Comparison of ENCODE assay signal across 8 cellular contexts in genomic region chr2:179049203-179049545, GRCh38. TPM values are rescaled to one million over a fixed set of nuclear protein-coding genes. Genes with fewer than 3 reads are reported as not detected.
DNase-seq lines count a peak whose midpoint lies in the region; ATAC-seq and TF ChIP-seq lines count a peak whose summit lies in the region.

No MANE protein-coding gene starts in this region.

- H3K4me2 ChIP-seq in GM23338 (peak overlapping the region; percentile 68), OCI-LY3 (ENCODE audit: low read length) (peak overlapping the region; percentile 95)

- 47 to 58% (median 51%) methylated on average over 4 of the region's 4 CpGs for WGBS in adrenal gland, 4 donors
- WGBS in sigmoid colon, 2 donors, result 36 to 57% methylated on average over 4 of the region's 4 CpGs

- H2AFZ ChIP-seq in GM23338 (no peak overlapping the region), OCI-LY3 (ENCODE audit: low read depth, low read length) (peak overlapping the region; percentile 92)

- H3K9me3 Mint-ChIP-seq in GM23338, result no peaks in the 10 kb centered on the region

- peak overlapping the region; percentile 10; the same call in 1 of the 2 replicates for H3K4me3 ChIP-seq in GM23338
- peak overlapping the region; percentile 78 for H3K4me3 ChIP-seq in OCI-LY3 (ENCODE audit: low read length)
- no peak overlapping the region for H3K4me3 ChIP-seq in mucosa of descending colon
- no peak overlapping the region for H3K4me3 ChIP-seq in adrenal gland
- H3K4me3 ChIP-seq in sigmoid colon, result no peak overlapping the region

- peaks cover 29% of the 10 kb centered on the region for H3K4me1 Mint-ChIP-seq in GM23338

- no peaks in the 10 kb centered on the region for H3K27me3 Mint-ChIP-seq in GM23338 (ENCODE audit: insufficient read depth, low read depth, poor library complexity)

- ATAC-seq in GM18511 (IDR thresholded peaks at IDR 0.05; ENCODE audit: unreplicated experiment) (peak; percentile 50), GM23338 (no peak), mucosa of descending colon (peak; percentile 29)

- H3K27ac ChIP-seq in GM23338 (ENCODE audit: low read depth), result no peak overlapping the region
- H3K27ac ChIP-seq in OCI-LY3 (ENCODE audit: low read length), result peak overlapping the region; percentile 91
- peak overlapping the region in 1 of 5 donors; percentile 52 for H3K27ac ChIP-seq in adrenal gland
- H3K27ac ChIP-seq in sigmoid colon, result peak overlapping the region in 1 of 4 donors; percentile 14

- TF ChIP-seq CTCF in GM23338 (conservative IDR thresholded peaks at IDR 0.05; ENCODE audit: low read depth in 2 of 2) (no peak), OCI-LY3 (IDR thresholded peaks at IDR 0.05; ENCODE audit: low read depth, low read length) (no peak), mucosa of descending colon (IDR thresholded peaks at IDR 0.05) (no peak), adrenal gland (IDR thresholded peaks at IDR 0.05) (no peak), sigmoid colon (IDR thresholded peaks at IDR 0.05) (no peak)

- peak overlapping the region; percentile 76 for H3K9ac ChIP-seq in OCI-LY3 (ENCODE audit: low read length)

- no peak for DNase-seq in GM23338 (ENCODE audit: low spot score)
- no peak for DNase-seq in mucosa of descending colon
- no peak for DNase-seq in SHP77 (lab: John Stamatoyannopoulos, UW)
- DNase-seq in adrenal gland, result no peak
- no peak for DNase-seq in effector CD4-positive, alpha-beta T cell
- no peak for DNase-seq in sigmoid colon

- 0 out of 2 replicates have a peak, but pooled peaks cover 9% of the 10 kb centered on the region for H3K36me3 ChIP-seq in GM23338 (ENCODE audit: insufficient read depth)
- peaks cover 12% of the 10 kb centered on the region for H3K36me3 ChIP-seq in OCI-LY3 (replicated peaks; ENCODE audit: low read depth, low read length)
- no peaks in the 10 kb centered on the region for H3K36me3 ChIP-seq in mucosa of descending colon (ENCODE audit: low read depth)
- no peaks in the 10 kb centered on the region for H3K36me3 ChIP-seq in adrenal gland (replicated peaks in 1 of 2)
- H3K36me3 ChIP-seq in sigmoid colon, result no peaks in the 10 kb centered on the region

- H3K79me2 ChIP-seq in GM23338 (replicated peaks; ENCODE audit: insufficient read depth) (peaks cover 3% of the 10 kb centered on the region; the same call in 1 of the 2 replicates), OCI-LY3 (ENCODE audit: low read length) (no peaks in the 10 kb centered on the region)

- peaks cover 50% of the 10 kb centered on the region for H3K4me1 ChIP-seq in GM23338 (ENCODE audit: insufficient read depth)
- peaks cover 63% of the 10 kb centered on the region for H3K4me1 ChIP-seq in OCI-LY3 (ENCODE audit: low read length)
- no peaks in the 10 kb centered on the region for H3K4me1 ChIP-seq in mucosa of descending colon (ENCODE audit: low read depth)
- H3K4me1 ChIP-seq in adrenal gland (replicated peaks in 1 of 2), result peaks cover 5 to 26% of the 10 kb centered on the region in 2 donors
- peaks cover 0 to 8% (median 2%) of the 10 kb centered on the region in 4 donors for H3K4me1 ChIP-seq in sigmoid colon

- H4K20me1 ChIP-seq in GM23338 (replicated peaks; ENCODE audit: insufficient read depth) (no peaks in the 10 kb centered on the region), OCI-LY3 (ENCODE audit: insufficient read depth, low read length) (no peaks in the 10 kb centered on the region)

- H3K9me2 ChIP-seq in GM23338 (ENCODE audit: insufficient read depth), result no peaks in the 10 kb centered on the region

- no peak overlapping the region for H3K27ac Mint-ChIP-seq in GM23338

- TF ChIP-seq POLR2A in adrenal gland (IDR thresholded peaks at IDR 0.05) (no peak), sigmoid colon (IDR thresholded peaks at IDR 0.05) (no peak)

- intact Hi-C loops in mucosa of descending colon (cut with DNase I, micrococcal nuclease) (no loop called here), adrenal gland (cut with DNase I) (no loop called here), sigmoid colon (cut with DNase I) (no loop called here)

- no peak overlapping the region for H3K4me3 Mint-ChIP-seq in GM23338

- H3K36me3 Mint-ChIP-seq in GM23338 (ENCODE audit: low read depth), result peaks cover 27% of the 10 kb centered on the region

- H3K9me3 ChIP-seq in OCI-LY3 (ENCODE audit: insufficient read depth, low read length), result no peaks in the 10 kb centered on the region
- no peaks in the 10 kb centered on the region for H3K9me3 ChIP-seq in mucosa of descending colon
- no peaks in the 10 kb centered on the region for H3K9me3 ChIP-seq in adrenal gland (replicated peaks in 1 of 3)
- H3K9me3 ChIP-seq in sigmoid colon, result no peaks in the 10 kb centered on the region

- no peak for TF ChIP-seq EP300 in sigmoid colon (IDR thresholded peaks at IDR 0.05)

- H3F3A ChIP-seq in GM23338 (replicated peaks; ENCODE audit: low read depth), result no peaks in the 10 kb centered on the region; the same call in 1 of the 2 replicates

- H3K27me3 ChIP-seq in GM23338 (ENCODE audit: insufficient read depth) (no peaks in the 10 kb centered on the region), OCI-LY3 (ENCODE audit: low read depth, low read length) (no peaks in the 10 kb centered on the region), adrenal gland (no peaks in the 10 kb centered on the region), sigmoid colon (no peaks in the 10 kb centered on the region)

TF ChIP-seq in GM23338, 12 proteins besides CTCF, POLR2A, EP300 and RAD21 (continues in another document):
- no peak for TF ChIP-seq ZNF114 (CRISPR knock-in tag; IDR thresholded peaks at IDR 0.05)
- no peak for TF ChIP-seq EZH2 (IDR thresholded peaks at IDR 0.05; ENCODE audit: low read depth, unreplicated experiment)
- no peak for TF ChIP-seq CREB1 (CRISPR knock-in tag; IDR thresholded peaks at IDR 0.05; ENCODE audit: low read depth)
- TF ChIP-seq ZNF331 (CRISPR knock-in tag; IDR thresholded peaks at IDR 0.05; ENCODE audit: low read depth), result no peak
- no peak for TF ChIP-seq POLR2AphosphoS5 (IDR thresholded peaks at IDR 0.05; ENCODE audit: low read depth)
- TF ChIP-seq JUNB (IDR thresholded peaks at IDR 0.05; ENCODE audit: unreplicated experiment), result no peak
- no peak for TF ChIP-seq STAT1 (IDR thresholded peaks at IDR 0.05; ENCODE audit: unreplicated experiment)
- no peak for TF ChIP-seq NANOG (IDR thresholded peaks at IDR 0.05; ENCODE audit: borderline replicate concordance)

RNA-seq across cellular contexts. Expression of gene CCDC141, which starts 0.8 kb away (rescaled TPM):
- total RNA-seq in GM23338 (2014; rRNA removed; shearing (Covaris generic)), result 8.0 and 13.4 TPM in 2 replicates
- polyA plus RNA-seq in GM23338 (2016; fragmentation: Nextera tagmentation; extraction: Ambion mirVana) (8.9 and 11.7 TPM in 2 replicates), adrenal gland (under 1 TPM; 0.34 to 0.48 (median 0.40) TPM), sigmoid colon (under 1 TPM in 2 of 3 donors, not detected in 1; under 0.01 to 0.47 TPM)
- total RNA-seq in mucosa of descending colon (1 to 10 TPM; 1.5 to 7.4 (median 1.8) TPM), adrenal gland (10 to 100 TPM in 1 of 8 donors, 1 to 10 TPM in 6, under 1 TPM in 1; 0.88 to 10.2 (median 1.7) TPM), sigmoid colon (1 to 10 TPM; 3.1 to 8.6 (median 4.6) TPM)

Comparison
In these comparisons a context has a peak if more than half of its experiments do, and no peak if none do; other contexts are left out.
1. H3K4me3 ChIP-seq: peak in GM23338 (single experiment) and OCI-LY3 (single experiment); none in mucosa of descending colon (single experiment), adrenal gland (0 of 4) and sigmoid colon (0 of 4).